6 cellular contexts compared by ENCODE assay signal in the genomic region with DNA sequence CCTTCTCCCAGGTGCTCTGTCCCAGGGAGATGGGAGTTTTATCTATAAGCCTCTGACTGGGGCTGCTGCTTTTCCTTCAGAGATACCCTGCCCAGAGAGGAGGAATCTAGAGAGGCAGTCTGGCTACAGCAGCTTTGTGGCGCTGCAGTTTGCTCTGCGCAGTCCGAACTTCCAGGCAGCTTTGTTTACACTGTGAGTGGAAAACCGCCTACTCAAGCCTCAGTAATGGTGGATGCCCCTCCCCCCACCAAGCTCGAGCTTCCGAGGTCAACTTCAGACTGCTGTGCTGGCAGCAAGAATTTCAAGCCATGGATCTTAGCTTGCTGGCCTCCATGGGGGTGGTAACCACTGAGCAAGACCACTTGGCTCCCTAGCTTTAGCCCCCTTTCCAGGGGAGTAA. TPM values are rescaled to one million over a fixed set of nuclear protein-coding genes. Genes with fewer than 3 reads are reported as not detected.
"Had no signal": no experiment of that assay in that cellular context is flagged by ENCODE, and none has a peak within 500 bp of the region (broad histone marks: within the 10 kb centered on the region; RNA-seq: fewer than 3 reads in every experiment).

No MANE protein-coding gene starts in this region.

RNA-seq across cellular contexts. Expression of gene FAM216B, which starts 4.8 kb away (rescaled TPM):
- total RNA-seq: activated CD8-positive, alpha-beta T cell treated with anti-CD3 and anti-CD28 coated beads for 36 hours; activated naive CD8-positive, alpha-beta T cell treated with anti-CD3 and anti-CD28 coated beads for 36 hours; activated T-cell treated with anti-CD3 and anti-CD28 coated beads, Interleukin-2, amount 50 U/mL, for 72 hours; activated T-helper 2 cell treated with anti-CD3 and anti-CD28 coated beads, Interferon-gamma antibody, Interleukin-2, Interleukin-4, amounts not matched to agents 10 μg/mL and 5 μg/mL and 100 μg/mL, durations not matched to agents 14 hours and 24 hours and 36 hours; MCF 10A; PC-9 had no signal
